12 cellular contexts compared by ENCODE assay signal in genomic region chr4:119039779-119040178, GRCh38.
DNase-seq lines count a peak whose midpoint lies in the region; TF ChIP-seq lines count a peak whose summit lies in the region.
"Had no signal": no experiment of that assay in that cellular context is flagged by ENCODE, and none has a peak within 500 bp of the region (broad histone marks: within the 10 kb centered on the region; RNA-seq: fewer than 3 reads in every experiment).

No MANE protein-coding gene starts in this region.

- H3K9ac ChIP-seq in Karpas-422 (ENCODE audit: low read length) (no peak overlapping the region), neural progenitor cell (no peak overlapping the region)

- H3F3A ChIP-seq in neural progenitor cell (ENCODE audit: low read depth), result peaks cover 12% of the 10 kb centered on the region

- H3K4me1 Mint-ChIP-seq in chondrocyte (ENCODE audit: low read depth) (peaks cover 84% of the 10 kb centered on the region), neural progenitor cell (peaks cover 11% of the 10 kb centered on the region)
- H3K4me1 Mint-ChIP-seq in activated T-cell treated with anti-CD3 and anti-CD28 coated beads, Interleukin-2, amount 50 U/mL, for 24 hours (ENCODE audit: low read depth), result peaks cover 16% of the 10 kb centered on the region
- H3K4me1 Mint-ChIP-seq: stimulated activated naive B cell treated with anti-CD40 and anti-IgM and Interleukin-4, amounts not matched to agents 10 μg/mL and 1 μg/mL and 100 μg/mL, for 72 hours had no signal

- H3K4me3 Mint-ChIP-seq in chondrocyte (ENCODE audit: unreplicated experiment), result no peak overlapping the region
- H3K4me3 Mint-ChIP-seq in neural progenitor cell, result no peak overlapping the region
- H3K4me3 Mint-ChIP-seq in activated T-cell treated with anti-CD3 and anti-CD28 coated beads, Interleukin-2, amount 50 U/mL, for 24 hours, result no peak overlapping the region
- H3K4me3 Mint-ChIP-seq: CD4-positive, alpha-beta T cell; stimulated activated naive B cell treated with anti-CD40 and anti-IgM and Interleukin-4, amounts not matched to agents 10 μg/mL and 1 μg/mL and 100 μg/mL, for 72 hours had no signal

- H3K36me3 ChIP-seq in Karpas-422 (ENCODE audit: insufficient read depth, low read length) (no peaks in the 10 kb centered on the region), neural progenitor cell (no peaks in the 10 kb centered on the region)

- H3K4me1 ChIP-seq in Karpas-422 (ENCODE audit: low read length) (no peaks in the 10 kb centered on the region), neural progenitor cell (peaks cover 16% of the 10 kb centered on the region)

- H3K4me3 ChIP-seq in AG04450 (ENCODE audit: low read depth, low read length) (no peak overlapping the region), Karpas-422 (ENCODE audit: low read length) (no peak overlapping the region), neural progenitor cell (no peak overlapping the region)

- H3K27me3 Mint-ChIP-seq in chondrocyte (ENCODE audit: low read depth), result no peaks in the 10 kb centered on the region
- H3K27me3 Mint-ChIP-seq in neural progenitor cell (ENCODE audit: insufficient read depth, low read depth), result no peaks in the 10 kb centered on the region
- H3K27me3 Mint-ChIP-seq in activated T-cell treated with anti-CD3 and anti-CD28 coated beads, Interleukin-2, amount 50 U/mL, for 24 hours, result peaks cover 4% of the 10 kb centered on the region
- H3K27me3 Mint-ChIP-seq: CD4-positive, alpha-beta T cell; stimulated activated naive B cell treated with anti-CD40 and anti-IgM and Interleukin-4, amounts not matched to agents 10 μg/mL and 1 μg/mL and 100 μg/mL, for 72 hours had no signal

- H3K36me3 Mint-ChIP-seq in chondrocyte (ENCODE audit: low read depth) (no peaks in the 10 kb centered on the region), neural progenitor cell (no peaks in the 10 kb centered on the region)
- no peaks in the 10 kb centered on the region for H3K36me3 Mint-ChIP-seq in activated T-cell treated with anti-CD3 and anti-CD28 coated beads, Interleukin-2, amount 50 U/mL, for 24 hours (ENCODE audit: low read depth)
- H3K36me3 Mint-ChIP-seq: stimulated activated naive B cell treated with anti-CD40 and anti-IgM and Interleukin-4, amounts not matched to agents 10 μg/mL and 1 μg/mL and 100 μg/mL, for 72 hours had no signal

- H3K4me2 ChIP-seq in Karpas-422 (ENCODE audit: low read depth, low read length, poor library complexity, severe bottlenecking), result no peak overlapping the region
- H3K4me2 ChIP-seq in neural progenitor cell, result peak overlapping the region; percentile 50

- peak overlapping the region; percentile 23 for H3K27ac ChIP-seq in AG04450 (ENCODE audit: low read depth, low read length)
- H3K27ac ChIP-seq in Karpas-422 (ENCODE audit: low read length), result no peak overlapping the region
- H3K27ac ChIP-seq in neural progenitor cell, result no peak overlapping the region
- no peak overlapping the region for H3K27ac ChIP-seq in RWPE1

- POLR2A ChIA-PET in AG04450 (lab: Yijun Ruan, JAX), result interaction anchor here (1.4 to 1.7 kb wide), 5 partner anchors 10 to 63 kb away, joined by 4 to 17 read pairs (median 5); no protein-coding TSS in a partner anchor
- POLR2A ChIA-PET in RWPE1 (lab: Yijun Ruan, JAX; ENCODE audit: low non-redundant PET), result interaction anchor here (1.6 kb wide), 1 partner anchor 173 kb away, joined by 6 read pairs; the partner anchor contains the start of gene USP53

- H4K20me1 ChIP-seq in Karpas-422 (ENCODE audit: insufficient read depth, low read depth, low read length), result no peaks in the 10 kb centered on the region
- no peaks in the 10 kb centered on the region for H4K20me1 ChIP-seq in neural progenitor cell (ENCODE audit: low read depth)

- CTCF ChIA-PET in AG04450 (lab: Charles Lee) (interaction anchor here (1.0 to 4.5 kb wide), 6 partner anchors 14 to 260 kb away, joined by 3 to 49 read pairs (median 17); partner anchors contain the start of gene USP53), RWPE1 (lab: Yijun Ruan, JAX) (no interaction called here)

- H3K27ac Mint-ChIP-seq in chondrocyte (ENCODE audit: unreplicated experiment), result peak overlapping the region; percentile 90
- H3K27ac Mint-ChIP-seq in neural progenitor cell, result no peak overlapping the region
- no peak overlapping the region for H3K27ac Mint-ChIP-seq in activated T-cell treated with anti-CD3 and anti-CD28 coated beads, Interleukin-2, amount 50 U/mL, for 24 hours
- H3K27ac Mint-ChIP-seq: CD4-positive, alpha-beta T cell; stimulated activated naive B cell treated with anti-CD40 and anti-IgM and Interleukin-4, amounts not matched to agents 10 μg/mL and 1 μg/mL and 100 μg/mL, for 72 hours had no signal

- H3K9me2 ChIP-seq in Karpas-422 (replicated peaks; ENCODE audit: insufficient read depth, low read length), result no peaks in the 10 kb centered on the region

- DNase-seq in AG04450 (ENCODE audit: low read depth, low spot score) (no peak), Karpas-422 (peak; percentile 51), chondrocyte (ENCODE audit: low spot score) (no peak), neural progenitor cell (ENCODE audit: low spot score) (peak; percentile 77), RWPE1 (ENCODE audit: low spot score) (no peak), NCI-H1048 (lab: John Stamatoyannopoulos, UW) (no peak), NOMO-1 treated with dmso at 0.1 percent for 144 hours (lab: John Stamatoyannopoulos, UW; ENCODE audit: unreplicated experiment) (no peak)
- no peak for DNase-seq in activated T-cell treated with anti-CD3 and anti-CD28 coated beads, Interleukin-2, amount 50 U/mL, for 24 hours
- DNase-seq: CD4-positive, alpha-beta T cell; left ventricle myocardium superior; MV-4-11; stimulated activated naive B cell treated with anti-CD40 and anti-IgM and Interleukin-4, amounts not matched to agents 10 μg/mL and 1 μg/mL and 100 μg/mL, for 72 hours had no signal

- no peak overlapping the region for H2AFZ ChIP-seq in Karpas-422 (ENCODE audit: low read length)
- no peak overlapping the region for H2AFZ ChIP-seq in neural progenitor cell (replicated peaks)

- no peaks in the 10 kb centered on the region for H3K9me3 ChIP-seq in AG04450 (ENCODE audit: control insufficient read depth, insufficient read depth, low read length)
- no peaks in the 10 kb centered on the region for H3K9me3 ChIP-seq in Karpas-422 (ENCODE audit: low read length)
- no peaks in the 10 kb centered on the region for H3K9me3 ChIP-seq in neural progenitor cell (ENCODE audit: low read depth)

- H3K9me3 Mint-ChIP-seq in chondrocyte (ENCODE audit: low read depth) (no peaks in the 10 kb centered on the region), neural progenitor cell (no peaks in the 10 kb centered on the region)
- no peaks in the 10 kb centered on the region for H3K9me3 Mint-ChIP-seq in activated T-cell treated with anti-CD3 and anti-CD28 coated beads, Interleukin-2, amount 50 U/mL, for 24 hours
- H3K9me3 Mint-ChIP-seq: CD4-positive, alpha-beta T cell; stimulated activated naive B cell treated with anti-CD40 and anti-IgM and Interleukin-4, amounts not matched to agents 10 μg/mL and 1 μg/mL and 100 μg/mL, for 72 hours had no signal

- no peaks in the 10 kb centered on the region for H3K79me2 ChIP-seq in Karpas-422 (ENCODE audit: low read length)
- no peaks in the 10 kb centered on the region for H3K79me2 ChIP-seq in neural progenitor cell (ENCODE audit: low read depth)

- peak; percentile 25; the same call in 1 of the 2 replicates for TF ChIP-seq CTCF in AG04450 (IDR thresholded peaks at IDR 0.05; ENCODE audit: low read depth, low read length)
- TF ChIP-seq CTCF in chondrocyte (IDR thresholded peaks at IDR 0.05), result peak; percentile 50
- peak; percentile 48 for TF ChIP-seq CTCF in neural progenitor cell (IDR thresholded peaks at IDR 0.05)
- no peak for TF ChIP-seq CTCF in RWPE1 (conservative IDR thresholded peaks at IDR 0.05; ENCODE audit: low read depth)

- H3K27me3 ChIP-seq in AG04450 (ENCODE audit: control insufficient read depth, insufficient read depth, low read length), result no peaks in the 10 kb centered on the region
- no peaks in the 10 kb centered on the region for H3K27me3 ChIP-seq in Karpas-422 (ENCODE audit: low read length)
- no peaks in the 10 kb centered on the region for H3K27me3 ChIP-seq in neural progenitor cell

Comparison
In these comparisons a context has a peak if more than half of its experiments do, and no peak if none do; other contexts are left out.
1. DNase-seq: peak in Karpas-422 (single experiment) and neural progenitor cell (single experiment); none in AG04450 (single experiment), chondrocyte (single experiment), RWPE1 (single experiment), NCI-H1048 (single experiment), activated T-cell treated with anti-CD3 and anti-CD28 coated beads, Interleukin-2, amount 50 U/mL, for 24 hours (single experiment) and NOMO-1 treated with dmso at 0.1 percent for 144 hours (single experiment).